Comparison of ENCODE assay signal across 39 cellular contexts in genomic region chr12:9694220-9694619, GRCh38. TPM values are rescaled to one million over a fixed set of nuclear protein-coding genes. Genes with fewer than 3 reads are reported as not detected.
DNase-seq lines count a peak whose midpoint lies in the region; ATAC-seq and TF ChIP-seq lines count a peak whose summit lies in the region.
"Had no signal": no experiment of that assay in that cellular context is flagged by ENCODE, and none has a peak within 500 bp of the region (broad histone marks: within the 10 kb centered on the region; RNA-seq: fewer than 3 reads in every experiment).

No MANE protein-coding gene starts in this region.

- H3K27ac ChIP-seq in CD8-positive, alpha-beta memory T cell (ENCODE audit: low read depth, low read length), result no peak overlapping the region
- H3K27ac ChIP-seq: gastrocnemius medialis, lower lobe of right lung, stomach, thyroid gland, vagina, VCaP had no signal

- H3K4me1 ChIP-seq in CD8-positive, alpha-beta memory T cell (ENCODE audit: insufficient read depth, low read length), result peaks cover 11% of the 10 kb centered on the region
- H3K4me1 ChIP-seq: BE2C, gastrocnemius medialis, thyroid gland had no signal

- peaks cover 63% of the 10 kb centered on the region for H3K4me1 Mint-ChIP-seq in activated CD8-positive, alpha-beta memory T cell treated with anti-CD3 and anti-CD28 coated beads, Interleukin-2, amount 10 ng/mL, durations not matched to agents 7 days and 5 days
- H3K4me1 Mint-ChIP-seq in CD8-positive, alpha-beta memory T cell, result peaks cover 43 to 70% (median 68%) of the 10 kb centered on the region in 3 donors
- peaks cover 36% of the 10 kb centered on the region for H3K4me1 Mint-ChIP-seq in central memory CD8-positive, alpha-beta T cell
- H3K4me1 Mint-ChIP-seq in stimulated activated memory B cell treated with anti-CD40 and anti-IgM and Interleukin-4, amounts not matched to agents 10 μg/mL and 1 μg/mL and 100 μg/mL, for 72 hours, result peaks cover 26% of the 10 kb centered on the region
- H3K4me1 Mint-ChIP-seq in progenitor cell of endocrine pancreas (ENCODE audit: low read depth), result peaks cover 2% of the 10 kb centered on the region
- H3K4me1 Mint-ChIP-seq: brain, nephron progenitor cell had no signal

- H3K27me3 ChIP-seq in CD8-positive, alpha-beta memory T cell (ENCODE audit: insufficient read depth, low read length, poor library complexity, severe bottlenecking), result no peaks in the 10 kb centered on the region
- H3K27me3 ChIP-seq: BE2C, gastrocnemius medialis, stomach, thyroid gland, vagina had no signal

- peaks cover 11% of the 10 kb centered on the region for H3K9me3 Mint-ChIP-seq in activated CD8-positive, alpha-beta memory T cell treated with anti-CD3 and anti-CD28 coated beads, Interleukin-2, amount 10 ng/mL, durations not matched to agents 7 days and 5 days (ENCODE audit: low read depth)
- peaks cover 13 to 49% (median 30%) of the 10 kb centered on the region in 5 donors for H3K9me3 Mint-ChIP-seq in CD8-positive, alpha-beta memory T cell
- H3K9me3 Mint-ChIP-seq in central memory CD8-positive, alpha-beta T cell, result peaks cover 12% of the 10 kb centered on the region
- peaks cover 10% of the 10 kb centered on the region for H3K9me3 Mint-ChIP-seq in stimulated activated memory B cell treated with anti-CD40 and anti-IgM and Interleukin-4, amounts not matched to agents 10 μg/mL and 1 μg/mL and 100 μg/mL, for 72 hours
- H3K9me3 Mint-ChIP-seq in progenitor cell of endocrine pancreas (ENCODE audit: low read depth), result peaks cover 45% of the 10 kb centered on the region

- H3K4me3 ChIP-seq in CD8-positive, alpha-beta memory T cell (ENCODE audit: low read length), result no peak overlapping the region
- H3K4me3 ChIP-seq: gastrocnemius medialis, GM12878, lower lobe of right lung, smooth muscle cell, stomach, thyroid gland, vagina had no signal

- H3K36me3 Mint-ChIP-seq in activated CD8-positive, alpha-beta memory T cell treated with anti-CD3 and anti-CD28 coated beads, Interleukin-2, amount 10 ng/mL, durations not matched to agents 7 days and 5 days, result peaks cover 90% of the 10 kb centered on the region
- peaks cover 51 to 87% (median 83%) of the 10 kb centered on the region in 3 donors for H3K36me3 Mint-ChIP-seq in CD8-positive, alpha-beta memory T cell
- peaks cover 62% of the 10 kb centered on the region for H3K36me3 Mint-ChIP-seq in central memory CD8-positive, alpha-beta T cell (ENCODE audit: insufficient read depth)
- peaks cover 81% of the 10 kb centered on the region for H3K36me3 Mint-ChIP-seq in stimulated activated memory B cell treated with anti-CD40 and anti-IgM and Interleukin-4, amounts not matched to agents 10 μg/mL and 1 μg/mL and 100 μg/mL, for 72 hours
- H3K36me3 Mint-ChIP-seq in progenitor cell of endocrine pancreas (ENCODE audit: insufficient read depth), result peaks cover 66% of the 10 kb centered on the region

- no peak for DNase-seq in activated CD8-positive, alpha-beta memory T cell treated with anti-CD3 and anti-CD28 coated beads, Interleukin-2, amount 10 ng/mL, durations not matched to agents 7 days and 5 days
- DNase-seq in activated CD8-positive, alpha-beta memory T cell treated with anti-CD3 and anti-CD28 coated beads, Interleukin-2, amount 50 U/mL, for 4 hours, result no peak
- no peak for DNase-seq in CD8-positive, alpha-beta memory T cell
- no peak for DNase-seq in central memory CD8-positive, alpha-beta T cell (ENCODE audit: low spot score in 2 of 2)
- DNase-seq in progenitor cell of endocrine pancreas (ENCODE audit: low spot score, unreplicated experiment), result no peak
- DNase-seq in cerebellar cortex (ENCODE audit: low spot score), result no peak
- DNase-seq: ACHN; activated CD4-positive, alpha-beta T cell treated with anti-CD3 and anti-CD28 coated beads for 48 hours; activated naive CD4-positive, alpha-beta T cell treated with Interleukin-2 at 50 U/mL for 16 hours; amniotic stem cell; BE2C; COR-L47; gastrocnemius medialis; kidney glomerular epithelial cell; lower lobe of right lung; NCI-H1417; NCI-H2029 treated with DMSO at 0.1 percent for 48 hours; NCI-H2227 treated with DMSO at 0.1 percent for 48 hours; NCI-H526 treated with DMSO at 0.1 percent for 48 hours; nephron progenitor cell; SHP77 treated with DMSO at 0.1 percent for 48 hours; stomach; SW 1271; T-helper 9 cell; thyroid gland had no signal

- no peak for TF ChIP-seq CTCF in progenitor cell of endocrine pancreas (IDR thresholded peaks at IDR 0.05; ENCODE audit: unreplicated experiment)

- peaks cover 60% of the 10 kb centered on the region for H3K36me3 ChIP-seq in CD8-positive, alpha-beta memory T cell (ENCODE audit: insufficient read depth, low read length)
- H3K36me3 ChIP-seq: BE2C had no signal

- CTCF ChIA-PET in activated CD8-positive, alpha-beta memory T cell treated with anti-CD3 and anti-CD28 coated beads, Interleukin-2, amount 10 ng/mL, durations not matched to agents 7 days and 5 days (lab: Charles Lee), result interaction anchor here (1.0 to 1.6 kb wide), 3 partner anchors 14 to 49 kb away, joined by 3 to 7 read pairs (median 4); no protein-coding TSS in a partner anchor
- CTCF ChIA-PET in CD8-positive, alpha-beta memory T cell (lab: Charles Lee), result interaction anchor here (1.5 kb wide), 1 partner anchor 14 kb away, joined by 3 read pairs; no protein-coding TSS in a partner anchor

- no peaks in the 10 kb centered on the region for H3K27me3 Mint-ChIP-seq in activated CD8-positive, alpha-beta memory T cell treated with anti-CD3 and anti-CD28 coated beads, Interleukin-2, amount 10 ng/mL, durations not matched to agents 7 days and 5 days
- H3K27me3 Mint-ChIP-seq in CD8-positive, alpha-beta memory T cell, result no peaks in the 10 kb centered on the region
- H3K27me3 Mint-ChIP-seq in central memory CD8-positive, alpha-beta T cell, result no peaks in the 10 kb centered on the region
- no peaks in the 10 kb centered on the region for H3K27me3 Mint-ChIP-seq in stimulated activated memory B cell treated with anti-CD40 and anti-IgM and Interleukin-4, amounts not matched to agents 10 μg/mL and 1 μg/mL and 100 μg/mL, for 72 hours
- no peaks in the 10 kb centered on the region for H3K27me3 Mint-ChIP-seq in progenitor cell of endocrine pancreas

- ATAC-seq in activated CD8-positive, alpha-beta memory T cell treated with anti-CD3 and anti-CD28 coated beads, Interleukin-2, amount 10 ng/mL, durations not matched to agents 7 days and 5 days, result no peak
- ATAC-seq in central memory CD8-positive, alpha-beta T cell (replicated peaks; ENCODE audit: extremely low read depth, poor library complexity, severe bottlenecking), result no peak
- ATAC-seq in stimulated activated memory B cell treated with anti-CD40 and anti-IgM and Interleukin-4, amounts not matched to agents 10 μg/mL and 1 μg/mL and 100 μg/mL, for 72 hours, result no peak
- no peak for ATAC-seq in GM21447 (IDR thresholded peaks at IDR 0.05; ENCODE audit: unreplicated experiment)
- ATAC-seq: gastrocnemius medialis, GM12878, lower lobe of right lung had no signal

- peak overlapping the region; percentile 29 for H3K27ac Mint-ChIP-seq in activated CD8-positive, alpha-beta memory T cell treated with anti-CD3 and anti-CD28 coated beads, Interleukin-2, amount 10 ng/mL, durations not matched to agents 7 days and 5 days
- peak overlapping the region in 5 of 8 donors; percentile 21 to 66 (median 63) for H3K27ac Mint-ChIP-seq in CD8-positive, alpha-beta memory T cell
- H3K27ac Mint-ChIP-seq in central memory CD8-positive, alpha-beta T cell (ENCODE audit: low read depth), result peak overlapping the region; percentile 84
- H3K27ac Mint-ChIP-seq in stimulated activated memory B cell treated with anti-CD40 and anti-IgM and Interleukin-4, amounts not matched to agents 10 μg/mL and 1 μg/mL and 100 μg/mL, for 72 hours, result peak overlapping the region; percentile 27
- H3K27ac Mint-ChIP-seq in progenitor cell of endocrine pancreas, result no peak overlapping the region
- H3K27ac Mint-ChIP-seq: activated T-helper 1 cell treated with anti-CD3 and anti-CD28 coated beads, Interleukin-12 subunit alpha, Interleukin-12 subunit beta, Interleukin-2, Interleukin-4 antibody, amounts not matched to agents 30 ng/mL and 10 ng/mL and 1 ng/mL, durations not matched to agents 14 hours and 24 hours and 36 hours; nephron progenitor cell had no signal

- POLR2A ChIA-PET in CD8-positive, alpha-beta memory T cell (lab: Charles Lee), result interaction anchor here (0.6 kb wide), 1 partner anchor 38 kb away, joined by 7 read pairs; no protein-coding TSS in a partner anchor

- H3K4me3 Mint-ChIP-seq in activated CD8-positive, alpha-beta memory T cell treated with anti-CD3 and anti-CD28 coated beads, Interleukin-2, amount 10 ng/mL, durations not matched to agents 7 days and 5 days, result no peak overlapping the region
- H3K4me3 Mint-ChIP-seq in CD8-positive, alpha-beta memory T cell, result no peak overlapping the region
- H3K4me3 Mint-ChIP-seq in central memory CD8-positive, alpha-beta T cell, result no peak overlapping the region
- H3K4me3 Mint-ChIP-seq in stimulated activated memory B cell treated with anti-CD40 and anti-IgM and Interleukin-4, amounts not matched to agents 10 μg/mL and 1 μg/mL and 100 μg/mL, for 72 hours, result no peak overlapping the region
- no peak overlapping the region for H3K4me3 Mint-ChIP-seq in progenitor cell of endocrine pancreas (ENCODE audit: low read depth)
- H3K4me3 Mint-ChIP-seq: activated T-helper 1 cell treated with anti-CD3 and anti-CD28 coated beads, Interleukin-12 subunit alpha, Interleukin-12 subunit beta, Interleukin-2, Interleukin-4 antibody, amounts not matched to agents 30 ng/mL and 10 ng/mL and 1 ng/mL, durations not matched to agents 14 hours and 24 hours and 36 hours; brain; nephron progenitor cell had no signal

- H3K9me3 ChIP-seq in CD8-positive, alpha-beta memory T cell (ENCODE audit: low read length), result peaks cover 18% of the 10 kb centered on the region
- H3K9me3 ChIP-seq: BE2C, gastrocnemius medialis, lower lobe of right lung, thyroid gland, vagina had no signal

RNA-seq across cellular contexts. Expression of gene CLEC2D, which starts 24.7 kb away (rescaled TPM):
- 100 to 1,000 TPM; 355 to 385 TPM for total RNA-seq in activated CD8-positive, alpha-beta memory T cell treated with anti-CD3 and anti-CD28 coated beads, Interleukin-2, amount 10 ng/mL, durations not matched to agents 7 days and 5 days
- 100 to 1,000 TPM; 320 to 340 TPM for total RNA-seq in CD8-positive, alpha-beta memory T cell
- 311 TPM for polyA plus RNA-seq in CD8-positive, alpha-beta memory T cell
- 23.5 and 31.0 TPM in 2 replicates for total RNA-seq in progenitor cell of endocrine pancreas

RNA-seq across cellular contexts. Expression of gene CLECL1, which starts 38.7 kb away (rescaled TPM):
- 1 to 10 TPM; 2.2 to 8.8 TPM for total RNA-seq in activated CD8-positive, alpha-beta memory T cell treated with anti-CD3 and anti-CD28 coated beads, Interleukin-2, amount 10 ng/mL, durations not matched to agents 7 days and 5 days
- 1 to 10 TPM; 3.6 to 4.7 TPM for total RNA-seq in CD8-positive, alpha-beta memory T cell
- polyA plus RNA-seq in CD8-positive, alpha-beta memory T cell, result 14.3 TPM
- total RNA-seq in progenitor cell of endocrine pancreas, result not detected in 2 replicates
- total RNA-seq: endothelial cell of umbilical vein, fibroblast of lung, gastrocnemius medialis, H1, HT1080, M059J, osteocyte, smooth muscle cell, thyroid gland, vagina had no signal
- polyA plus RNA-seq: endothelial cell of umbilical vein, fibroblast of lung, H1, smooth muscle cell had no signal

Comparison
In these comparisons a context has a peak if more than half of its experiments do, and no peak if none do; other contexts are left out.
1. RNA of gene CLEC2D, which starts 24.7 kb away (total RNA-seq): 355 to 385 TPM in activated CD8-positive, alpha-beta memory T cell treated with anti-CD3 and anti-CD28 coated beads, Interleukin-2, amount 10 ng/mL, durations not matched to agents 7 days and 5 days and 320 to 340 TPM in CD8-positive, alpha-beta memory T cell; 23.5 to 31.0 TPM in progenitor cell of endocrine pancreas; every median in the first group is over 10 times any median in the second.